In genomic region chr18:28814365-28814764, GRCh38 we compare ENCODE assay signal across 23 cellular contexts.
DNase-seq lines count a peak whose midpoint lies in the region; ATAC-seq, FAIRE-seq and TF ChIP-seq lines count a peak whose summit lies in the region.
"Had no signal": no experiment of that assay in that cellular context is flagged by ENCODE, and none has a peak within 500 bp of the region (broad histone marks: within the 10 kb centered on the region; RNA-seq: fewer than 3 reads in every experiment).

No MANE protein-coding gene starts in this region.

- no peaks in the 10 kb centered on the region for H3K27me3 ChIP-seq in Panc1 (ENCODE audit: control insufficient read depth, insufficient read depth, low read length)
- H3K27me3 ChIP-seq: BE2C, BLaER1 had no signal

- H3K36me3 ChIP-seq in Panc1 (ENCODE audit: control insufficient read depth, insufficient read depth, low read length) (no peaks in the 10 kb centered on the region), mucosa of descending colon (ENCODE audit: low read depth) (no peaks in the 10 kb centered on the region)
- H3K36me3 ChIP-seq: BE2C, BLaER1 had no signal

- ATAC-seq in Panc1: no peak
- no peak for ATAC-seq in mucosa of descending colon
- ATAC-seq: A549 had no signal

- no peak overlapping the region for H3K4me3 Mint-ChIP-seq in nephron progenitor cell
- H3K4me3 Mint-ChIP-seq: CD14-positive monocyte; CD4-positive, alpha-beta memory T cell; CD4-positive, CD25-positive, alpha-beta regulatory T cell; CD8-positive, alpha-beta memory T cell had no signal

- no peaks in the 10 kb centered on the region for H3K9me3 Mint-ChIP-seq in nephron progenitor cell

- H3K27me3 Mint-ChIP-seq in nephron progenitor cell (ENCODE audit: low read depth, poor library complexity): no peaks in the 10 kb centered on the region
- H3K27me3 Mint-ChIP-seq: CD4-positive, alpha-beta memory T cell; CD4-positive, CD25-positive, alpha-beta regulatory T cell; CD8-positive, alpha-beta memory T cell had no signal

- in situ Hi-C loops in Panc1 (cut with HindIII; ENCODE audit: low pct_unique_long_range_greater_than_20kb, low sequenced_read_pairs): no loop called here

- no peaks in the 10 kb centered on the region for H3K4me1 ChIP-seq in Panc1 (ENCODE audit: control insufficient read depth, insufficient read depth, low read length)
- H3K4me1 ChIP-seq in mucosa of descending colon (ENCODE audit: low read depth): no peaks in the 10 kb centered on the region
- H3K4me1 ChIP-seq: A549, BE2C, BLaER1 had no signal

- peak overlapping the region; percentile 57 for H3K27ac Mint-ChIP-seq in nephron progenitor cell
- H3K27ac Mint-ChIP-seq: CD14-positive monocyte; CD4-positive, alpha-beta memory T cell; CD4-positive, CD25-positive, alpha-beta regulatory T cell; CD8-positive, alpha-beta memory T cell had no signal

- H3K36me3 Mint-ChIP-seq in nephron progenitor cell (ENCODE audit: low read depth): no peaks in the 10 kb centered on the region
- H3K36me3 Mint-ChIP-seq: CD14-positive monocyte; CD4-positive, alpha-beta memory T cell; CD4-positive, CD25-positive, alpha-beta regulatory T cell; CD8-positive, alpha-beta memory T cell had no signal

- H3K4me1 Mint-ChIP-seq in nephron progenitor cell: no peaks in the 10 kb centered on the region
- H3K4me1 Mint-ChIP-seq: CD14-positive monocyte; CD4-positive, alpha-beta memory T cell; CD8-positive, alpha-beta memory T cell had no signal

- intact Hi-C loops in Panc1 (cut with micrococcal nuclease; ENCODE audit: unreplicated experiment) (no loop called here), mucosa of descending colon (cut with DNase I, micrococcal nuclease) (no loop called here)

- peak; percentile 53 for FAIRE-seq in D721Med (lab: Jason Lieb, UNC)
- FAIRE-seq: A549, G401.6, GM12891, GM19239 had no signal

- POLR2A ChIA-PET in Panc1 (lab: Charles Lee): no interaction called here

- CTCF ChIA-PET in Panc1 (lab: Charles Lee): no interaction called here

- no peak for TF ChIP-seq CTCF in D721Med (IDR thresholded peaks at IDR 0.05; ENCODE audit: insufficient read depth, missing control alignments)
- no peak for TF ChIP-seq CTCF in Panc1 (IDR thresholded peaks at IDR 0.05)
- TF ChIP-seq CTCF in nephron progenitor cell (IDR thresholded peaks at IDR 0.05): no peak
- no peak for TF ChIP-seq CTCF in mucosa of descending colon (IDR thresholded peaks at IDR 0.05)

- H3K9me3 ChIP-seq in Panc1 (ENCODE audit: control insufficient read depth, insufficient read depth, low read depth, low read length) (no peaks in the 10 kb centered on the region), mucosa of descending colon (peaks cover 20% of the 10 kb centered on the region)
- H3K9me3 ChIP-seq: A549, BE2C, BLaER1 had no signal

- no peak overlapping the region for H3K4me3 ChIP-seq in Panc1 (ENCODE audit: low read depth in 2 of 2, low read length in 2 of 2)
- no peak overlapping the region for H3K4me3 ChIP-seq in mucosa of descending colon
- H3K4me3 ChIP-seq: A549, BLaER1 had no signal

- DNase-seq in D721Med (ENCODE audit: insufficient read length, low spot score) (no peak), DMS53 treated with DMSO at 0.1 percent for 48 hours (lab: John Stamatoyannopoulos, UW; ENCODE audit: unreplicated experiment) (peak; percentile 69), Panc1 (ENCODE audit: low read depth, low spot score) (peak; percentile 22), nephron progenitor cell (no peak), mucosa of descending colon (no peak), ureter (ENCODE audit: low spot score) (no peak), hepatic stellate cell (ENCODE audit: low spot score) (no peak), T1000 (lab: John Stamatoyannopoulos, UW) (no peak)
- DNase-seq: BE2C; C1 segment of cervical spinal cord; CD4-positive, alpha-beta memory T cell; CD4-positive, CD25-positive, alpha-beta regulatory T cell; CD8-positive, alpha-beta memory T cell; COR-L47; DMS79 treated with DMSO at 0.1 percent for 48 hours; GF-D8 had no signal

- H3K27ac ChIP-seq in Panc1 (ENCODE audit: low read length): no peak overlapping the region
- H3K27ac ChIP-seq: 22Rv1, A549, BLaER1 had no signal

- BruUV-seq in Panc1 (replicated peaks; lab: Mats Ljungman, UMichigan): no TSS peak

Comparison
In these comparisons a context has a peak if more than half of its experiments do, and no peak if none do; other contexts are left out.
1. DNase-seq: peak in DMS53 treated with DMSO at 0.1 percent for 48 hours (single experiment) and Panc1 (single experiment); none in D721Med (single experiment), nephron progenitor cell (single experiment), mucosa of descending colon (0 of 3), ureter (single experiment), hepatic stellate cell (single experiment) and T1000 (single experiment).